Comparison of ENCODE assay signal across 1 cellular context in the genomic region with DNA sequence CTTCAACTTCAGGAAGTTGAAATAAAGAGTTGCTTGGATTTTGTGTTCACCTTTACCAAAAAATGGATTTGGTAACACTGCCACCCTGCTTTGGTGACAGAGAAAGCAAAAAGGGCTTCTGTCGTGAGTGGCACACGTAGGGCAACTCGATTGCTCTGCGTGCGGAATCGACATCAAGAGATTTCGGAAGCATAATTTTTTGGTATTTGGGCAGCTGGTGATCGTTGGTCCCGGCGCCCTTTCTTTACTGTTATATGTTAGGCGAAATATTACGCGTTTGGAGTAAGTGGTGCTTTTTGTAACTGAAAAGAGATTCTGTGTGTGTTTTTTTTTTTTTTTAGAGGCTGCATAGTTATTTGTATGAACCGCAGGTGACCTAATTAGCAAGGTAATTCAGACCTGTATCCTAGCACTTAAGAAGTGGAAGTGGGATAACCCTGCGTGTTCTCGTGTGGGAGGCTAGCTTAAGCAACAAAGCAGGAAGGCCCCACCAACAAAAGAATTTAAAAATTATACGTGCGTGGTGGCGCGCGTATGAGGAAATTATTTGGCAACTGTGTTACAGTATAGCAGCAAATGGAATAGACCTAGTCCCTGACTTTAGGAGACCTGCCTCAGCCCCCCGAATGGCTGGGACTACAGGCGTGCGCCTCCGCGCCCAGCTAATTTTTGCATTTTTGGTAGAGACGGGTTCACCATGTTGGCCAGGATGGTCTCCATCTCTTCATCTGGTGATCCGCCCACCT.
A peak's percentile ranks its signal among the peaks of the same experiment; 100 is the strongest.
TF ChIP-seq lines count a peak whose summit lies in the region.

Gene RNU11, plus strand, starts transcription at position 108 of the 746 bp plus-strand sequence.

TF ChIP-seq in IMR-90, 13 proteins besides CTCF, POLR2A, EP300 and RAD21 (continued from another document):
- TF ChIP-seq, protein P1, sequence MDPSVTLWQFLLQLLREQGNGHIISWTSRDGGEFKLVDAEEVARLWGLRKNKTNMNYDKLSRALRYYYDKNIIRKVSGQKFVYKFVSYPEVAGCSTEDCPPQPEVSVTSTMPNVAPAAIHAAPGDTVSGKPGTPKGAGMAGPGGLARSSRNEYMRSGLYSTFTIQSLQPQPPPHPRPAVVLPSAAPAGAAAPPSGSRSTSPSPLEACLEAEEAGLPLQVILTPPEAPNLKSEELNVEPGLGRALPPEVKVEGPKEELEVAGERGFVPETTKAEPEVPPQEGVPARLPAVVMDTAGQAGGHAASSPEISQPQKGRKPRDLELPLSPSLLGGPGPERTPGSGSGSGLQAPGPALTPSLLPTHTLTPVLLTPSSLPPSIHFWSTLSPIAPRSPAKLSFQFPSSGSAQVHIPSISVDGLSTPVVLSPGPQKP (IDR thresholded peaks at IDR 0.05; ENCODE audit: borderline replicate concordance, low read depth, low read length): no peak
- TF ChIP-seq SMC3 (IDR thresholded peaks at IDR 0.05; ENCODE audit: low read depth, low read length) (peak; percentile 26; the same call in 1 of the 2 replicates), MAZ (IDR thresholded peaks at IDR 0.05; ENCODE audit: borderline replicate concordance, low read depth, low read length) (peak; percentile 73), CHD1 (IDR thresholded peaks at IDR 0.05; ENCODE audit: low read depth, low read length) (peak; percentile 97; the same call in 1 of the 2 replicates), RFX5 (IDR thresholded peaks at IDR 0.05; ENCODE audit: low read depth, low read length) (no peak), NFE2L2 (IDR thresholded peaks at IDR 0.05; ENCODE audit: low read depth, low read length) (peak; percentile 43; the same call in 1 of the 2 replicates), MXI1 (IDR thresholded peaks at IDR 0.05; ENCODE audit: borderline replicate concordance, low read depth, low read length) (no peak; the same call in 1 of the 2 replicates), BHLHE40 (IDR thresholded peaks at IDR 0.05; ENCODE audit: low read depth, low read length) (peak; percentile 84)
- TF ChIP-seq, protein P2, sequence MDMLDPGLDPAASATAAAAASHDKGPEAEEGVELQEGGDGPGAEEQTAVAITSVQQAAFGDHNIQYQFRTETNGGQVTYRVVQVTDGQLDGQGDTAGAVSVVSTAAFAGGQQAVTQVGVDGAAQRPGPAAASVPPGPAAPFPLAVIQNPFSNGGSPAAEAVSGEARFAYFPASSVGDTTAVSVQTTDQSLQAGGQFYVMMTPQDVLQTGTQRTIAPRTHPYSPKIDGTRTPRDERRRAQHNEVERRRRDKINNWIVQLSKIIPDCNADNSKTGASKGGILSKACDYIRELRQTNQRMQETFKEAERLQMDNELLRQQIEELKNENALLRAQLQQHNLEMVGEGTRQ (IDR thresholded peaks at IDR 0.05; ENCODE audit: low read depth, low read length): peak; percentile 48; the same call in 1 of the 2 replicates
TF ChIP-seq in IMR-90: peak in this region for 8.
